Comparison of ENCODE assay signal across 9 cellular contexts in genomic region chr1:32350785-32351076, GRCh38. TPM values are rescaled to one million over a fixed set of nuclear protein-coding genes. Genes with fewer than 3 reads are reported as not detected.
DNase-seq lines count a peak whose midpoint lies in the region; ATAC-seq, FAIRE-seq and TF ChIP-seq lines count a peak whose summit lies in the region.
"Had no signal": no experiment of that assay in that cellular context is flagged by ENCODE, and none has a peak within 500 bp of the region (broad histone marks: within the 10 kb centered on the region; RNA-seq: fewer than 3 reads in every experiment).

No MANE protein-coding gene starts in this region.

- H3K36me3 Mint-ChIP-seq in T-helper 1 cell treated with Interleukin-12 subunit alpha and Interleukin-12 subunit beta and Interleukin-4 antibody, amounts not matched to agents 30 μg/mL and 1 μg/mL, for 36 hours (ENCODE audit: low read depth) = no peaks in the 10 kb centered on the region
- H3K36me3 Mint-ChIP-seq in activated T-helper 1 cell treated with anti-CD3 and anti-CD28 coated beads, Interleukin-12 subunit alpha, Interleukin-12 subunit beta, Interleukin-2, Interleukin-4 antibody, amounts not matched to agents 30 ng/mL and 10 ng/mL and 1 ng/mL, durations not matched to agents 14 hours and 24 hours and 36 hours (ENCODE audit: low read depth) = no peaks in the 10 kb centered on the region

- H3K9me3 ChIP-seq in kidney (ENCODE audit: control insufficient read depth in 1 of 2, low read length in 2 of 2) (no peaks in the 10 kb centered on the region), stomach (no peaks in the 10 kb centered on the region)

- peaks cover 28% of the 10 kb centered on the region for H3K4me1 Mint-ChIP-seq in T-helper 1 cell treated with Interleukin-12 subunit alpha and Interleukin-12 subunit beta and Interleukin-4 antibody, amounts not matched to agents 30 μg/mL and 1 μg/mL, for 36 hours (ENCODE audit: low read depth)
- peaks cover 35% of the 10 kb centered on the region for H3K4me1 Mint-ChIP-seq in activated T-helper 1 cell treated with anti-CD3 and anti-CD28 coated beads, Interleukin-12 subunit alpha, Interleukin-12 subunit beta, Interleukin-2, Interleukin-4 antibody, amounts not matched to agents 30 ng/mL and 10 ng/mL and 1 ng/mL, durations not matched to agents 14 hours and 24 hours and 36 hours (ENCODE audit: low read depth)

- no peaks in the 10 kb centered on the region for H3K9me3 Mint-ChIP-seq in T-helper 1 cell treated with Interleukin-12 subunit alpha and Interleukin-12 subunit beta and Interleukin-4 antibody, amounts not matched to agents 30 μg/mL and 1 μg/mL, for 36 hours
- H3K9me3 Mint-ChIP-seq in activated T-helper 1 cell treated with anti-CD3 and anti-CD28 coated beads, Interleukin-12 subunit alpha, Interleukin-12 subunit beta, Interleukin-2, Interleukin-4 antibody, amounts not matched to agents 30 ng/mL and 10 ng/mL and 1 ng/mL, durations not matched to agents 14 hours and 24 hours and 36 hours = no peaks in the 10 kb centered on the region

- H3K27ac Mint-ChIP-seq in T-helper 1 cell treated with Interleukin-12 subunit alpha and Interleukin-12 subunit beta and Interleukin-4 antibody, amounts not matched to agents 30 μg/mL and 1 μg/mL, for 36 hours = peak overlapping the region; percentile 58
- no peak overlapping the region for H3K27ac Mint-ChIP-seq in activated T-helper 1 cell treated with anti-CD3 and anti-CD28 coated beads, Interleukin-12 subunit alpha, Interleukin-12 subunit beta, Interleukin-2, Interleukin-4 antibody, amounts not matched to agents 30 ng/mL and 10 ng/mL and 1 ng/mL, durations not matched to agents 14 hours and 24 hours and 36 hours

- no peak for TF ChIP-seq POLR2A in stomach (IDR thresholded peaks at IDR 0.05)

- no peak for ATAC-seq in HG03520 (IDR thresholded peaks at IDR 0.05; ENCODE audit: unreplicated experiment)
- ATAC-seq in GM21381 (IDR thresholded peaks at IDR 0.05; ENCODE audit: unreplicated experiment) = no peak

- H3K27me3 Mint-ChIP-seq in T-helper 1 cell treated with Interleukin-12 subunit alpha and Interleukin-12 subunit beta and Interleukin-4 antibody, amounts not matched to agents 30 μg/mL and 1 μg/mL, for 36 hours (ENCODE audit: low read depth) = peaks cover 4% of the 10 kb centered on the region
- peaks cover 11% of the 10 kb centered on the region for H3K27me3 Mint-ChIP-seq in activated T-helper 1 cell treated with anti-CD3 and anti-CD28 coated beads, Interleukin-12 subunit alpha, Interleukin-12 subunit beta, Interleukin-2, Interleukin-4 antibody, amounts not matched to agents 30 ng/mL and 10 ng/mL and 1 ng/mL, durations not matched to agents 14 hours and 24 hours and 36 hours (ENCODE audit: insufficient read depth)

- no peak overlapping the region for H3K9ac ChIP-seq in kidney (ENCODE audit: low read length in 2 of 2)

- H3K4me1 ChIP-seq in kidney (ENCODE audit: control insufficient read depth in 1 of 2, insufficient read depth in 1 of 2, low read depth in 1 of 2, low read length in 2 of 2) = peaks cover 8 to 28% of the 10 kb centered on the region in 2 donors
- peaks cover 24 to 60% (median 48%) of the 10 kb centered on the region in 4 donors for H3K4me1 ChIP-seq in stomach

- H3K4me3 Mint-ChIP-seq in T-helper 1 cell treated with Interleukin-12 subunit alpha and Interleukin-12 subunit beta and Interleukin-4 antibody, amounts not matched to agents 30 μg/mL and 1 μg/mL, for 36 hours = peak overlapping the region; percentile 79
- peak overlapping the region; percentile 82 for H3K4me3 Mint-ChIP-seq in activated T-helper 1 cell treated with anti-CD3 and anti-CD28 coated beads, Interleukin-12 subunit alpha, Interleukin-12 subunit beta, Interleukin-2, Interleukin-4 antibody, amounts not matched to agents 30 ng/mL and 10 ng/mL and 1 ng/mL, durations not matched to agents 14 hours and 24 hours and 36 hours

- TF ChIP-seq CTCF in kidney (IDR thresholded peaks at IDR 0.05; ENCODE audit: borderline replicate concordance, extremely low read depth, insufficient read depth) = no peak
- no peak for TF ChIP-seq CTCF in stomach (IDR thresholded peaks at IDR 0.05)

- DNase-seq in T-helper 1 cell (no peak), kidney (no peak), stomach (no peak), DMS114 treated with DMSO at 0.1 percent for 48 hours (lab: John Stamatoyannopoulos, UW; ENCODE audit: unreplicated experiment) (no peak)
- no peak for DNase-seq in activated T-helper 1 cell treated with anti-CD3 and anti-CD28 coated beads, Interleukin-12 subunit alpha, Interleukin-12 subunit beta, Interleukin-2, Interleukin-4 antibody, amounts not matched to agents 30 ng/mL and 10 ng/mL and 1 ng/mL, durations not matched to agents 14 hours and 24 hours and 36 hours (ENCODE audit: low spot score)

- H3K27ac ChIP-seq in kidney (ENCODE audit: low read depth in 2 of 2, low read length in 2 of 2) = peak overlapping the region; percentile 80 to 92
- H3K27ac ChIP-seq in stomach = peak overlapping the region; percentile 92 to 96 (median 95)

- no peak for TF ChIP-seq EP300 in stomach (IDR thresholded peaks at IDR 0.05)

- no peaks in the 10 kb centered on the region for H3K27me3 ChIP-seq in stomach

- intact Hi-C loops in activated T-helper 1 cell treated with anti-CD3 and anti-CD28 coated beads, Interleukin-12 subunit alpha, Interleukin-12 subunit beta, Interleukin-2, Interleukin-4 antibody, amounts not matched to agents 30 ng/mL and 10 ng/mL and 1 ng/mL, durations not matched to agents 14 hours and 24 hours and 36 hours (cut with micrococcal nuclease) = loop anchor here (1.0 kb wide), 6 partner anchors 8 to 278 kb away; partner anchors contain the start of genes BSDC1, HDAC1 and TMEM39B
- intact Hi-C loops in kidney (cut with DNase I) = no loop called here
- intact Hi-C loops in stomach (cut with DNase I; ENCODE audit: low total_unique reads) = no loop called here

- H3K36me3 ChIP-seq in kidney (ENCODE audit: control insufficient read depth in 1 of 2, insufficient read depth in 2 of 2, low read length in 2 of 2) = no peaks in the 10 kb centered on the region
- H3K36me3 ChIP-seq in stomach = no peaks in the 10 kb centered on the region

- H3K4me3 ChIP-seq in kidney (ENCODE audit: low read length in 2 of 2) = peak overlapping the region; percentile 67 to 73
- peak overlapping the region; percentile 61 to 75 (median 73) for H3K4me3 ChIP-seq in stomach

- FAIRE-seq in kidney (lab: Jason Lieb, UNC) = no peak
- FAIRE-seq: A204.1 had no signal

- WGBS in stomach, 5 donors = 71 to 81% (median 79%) methylated on average over 6 of the region's 6 CpGs

RNA-seq across cellular contexts. Expression of gene FAM229A, which starts 11.6 kb away (rescaled TPM):
- total RNA-seq in activated T-helper 1 cell treated with anti-CD3 and anti-CD28 coated beads, Interleukin-12 subunit alpha, Interleukin-12 subunit beta, Interleukin-2, Interleukin-4 antibody, amounts not matched to agents 30 ng/mL and 10 ng/mL and 1 ng/mL, durations not matched to agents 14 hours and 24 hours and 36 hours = 4.0 TPM in 2 replicates
- total RNA-seq in kidney (9.7 TPM), stomach (10 to 100 TPM in 2 of 5 donors, 1 to 10 TPM in 3; 2.2 to 21.6 (median 8.8) TPM)
- polyA plus RNA-seq in kidney (ENCODE audit: insufficient read depth, low read depth, low replicate concordance) (6.4 TPM), stomach (10 to 100 TPM in 1 of 3 donors, 1 to 10 TPM in 2; 7.8 to 10.3 (median 8.7) TPM)

RNA-seq across cellular contexts. Expression of gene TSSK3, which starts 11.6 kb away (rescaled TPM):
- total RNA-seq in activated T-helper 1 cell treated with anti-CD3 and anti-CD28 coated beads, Interleukin-12 subunit alpha, Interleukin-12 subunit beta, Interleukin-2, Interleukin-4 antibody, amounts not matched to agents 30 ng/mL and 10 ng/mL and 1 ng/mL, durations not matched to agents 14 hours and 24 hours and 36 hours = 0.51 and 1.3 TPM in 2 replicates
- total RNA-seq in kidney (4.3 TPM), stomach (under 1 TPM in 1 of 5 donors, not detected in 4; 0.92 TPM)
- polyA plus RNA-seq in kidney (ENCODE audit: insufficient read depth, low read depth, low replicate concordance) (not detected), stomach (under 1 TPM in 1 of 3 donors, not detected in 2; 0.43 TPM)

RNA-seq across cellular contexts. Expression of gene MARCKSL1, which starts 14.7 kb away (rescaled TPM):
- 31.6 and 31.8 TPM in 2 replicates for total RNA-seq in activated T-helper 1 cell treated with anti-CD3 and anti-CD28 coated beads, Interleukin-12 subunit alpha, Interleukin-12 subunit beta, Interleukin-2, Interleukin-4 antibody, amounts not matched to agents 30 ng/mL and 10 ng/mL and 1 ng/mL, durations not matched to agents 14 hours and 24 hours and 36 hours
- total RNA-seq in kidney (58.6 TPM), stomach (10 to 100 TPM in 4 of 5 donors, 1 to 10 TPM in 1; 7.6 to 99.4 (median 22.9) TPM)
- polyA plus RNA-seq in kidney (ENCODE audit: insufficient read depth, low read depth, low replicate concordance) (29.8 TPM), stomach (100 to 1,000 TPM in 1 of 3 donors, 10 to 100 TPM in 2; 46.4 to 100 (median 95.3) TPM)

RNA-seq across cellular contexts. Expression of gene BSDC1, which starts 43.5 kb away (rescaled TPM):
- total RNA-seq in activated T-helper 1 cell treated with anti-CD3 and anti-CD28 coated beads, Interleukin-12 subunit alpha, Interleukin-12 subunit beta, Interleukin-2, Interleukin-4 antibody, amounts not matched to agents 30 ng/mL and 10 ng/mL and 1 ng/mL, durations not matched to agents 14 hours and 24 hours and 36 hours = 48.8 and 50.3 TPM in 2 replicates
- total RNA-seq in kidney (61.7 TPM), stomach (100 to 1,000 TPM in 1 of 5 donors, 10 to 100 TPM in 4; 35.9 to 126 (median 57.6) TPM)
- polyA plus RNA-seq in kidney (ENCODE audit: insufficient read depth, low read depth, low replicate concordance) (40.2 TPM), stomach (10 to 100 TPM; 23.8 to 39.0 (median 36.8) TPM)

RNA-seq across cellular contexts. Expression of gene HDAC1, which starts 58.8 kb away (rescaled TPM):
- 177 and 179 TPM in 2 replicates for total RNA-seq in activated T-helper 1 cell treated with anti-CD3 and anti-CD28 coated beads, Interleukin-12 subunit alpha, Interleukin-12 subunit beta, Interleukin-2, Interleukin-4 antibody, amounts not matched to agents 30 ng/mL and 10 ng/mL and 1 ng/mL, durations not matched to agents 14 hours and 24 hours and 36 hours
- total RNA-seq in kidney = 89.7 TPM
- polyA plus RNA-seq in kidney (ENCODE audit: insufficient read depth, low read depth, low replicate concordance) = 68.8 TPM
- 100 to 1,000 TPM in 1 of 5 donors, 10 to 100 TPM in 4; 62.0 to 143 (median 77.0) TPM for total RNA-seq in stomach
- polyA plus RNA-seq in stomach = 100 to 1,000 TPM in 1 of 3 donors, 10 to 100 TPM in 2; 50.7 to 113 (median 57.1) TPM
